Comparison of ENCODE assay signal across 8 cellular contexts in genomic region chr4:99949034-99949998, GRCh38. TPM values are rescaled to one million over a fixed set of nuclear protein-coding genes. Genes with fewer than 3 reads are reported as not detected.
DNase-seq lines count a peak whose midpoint lies in the region; ATAC-seq and TF ChIP-seq lines count a peak whose summit lies in the region.

No MANE protein-coding gene starts in this region.

- peaks cover 6% of the 10 kb centered on the region for H3K4me1 ChIP-seq in fibroblast of lung (ENCODE audit: control insufficient read depth, extremely low read depth, insufficient read depth, low read length)

- no peaks in the 10 kb centered on the region for H3K27me3 ChIP-seq in fibroblast of lung (ENCODE audit: control insufficient read depth, insufficient read depth, low read length)

- peak overlapping the region; percentile 80 to 96 (median 86) for H3K4me3 ChIP-seq in fibroblast of lung (replicated peaks in 1 of 4; ENCODE audit: control extremely low read depth in 1 of 4, insufficient read depth in 1 of 4, low read depth in 3 of 4, low read length in 4 of 4)

- H3K27me3 Mint-ChIP-seq in activated T-cell treated with anti-CD3 and anti-CD28 coated beads, Interleukin-2, amount 50 U/mL, for 72 hours (ENCODE audit: low read depth) = no peaks in the 10 kb centered on the region
- no peaks in the 10 kb centered on the region for H3K27me3 Mint-ChIP-seq in naive B cell

- peak overlapping the region; percentile 85 for H3K9ac ChIP-seq in fibroblast of lung (ENCODE audit: insufficient read depth, low read length)

- peaks cover 32% of the 10 kb centered on the region for H3K36me3 ChIP-seq in KOPT-K1 (ENCODE audit: insufficient read depth, low read length)
- H3K36me3 ChIP-seq in fibroblast of lung (ENCODE audit: control insufficient read depth, insufficient read depth, low read length) = no peaks in the 10 kb centered on the region

- no peak overlapping the region for H3K27ac Mint-ChIP-seq in activated T-cell treated with anti-CD3 and anti-CD28 coated beads, Interleukin-2, amount 50 U/mL, for 72 hours
- no peak overlapping the region for H3K27ac Mint-ChIP-seq in naive B cell

- no peaks in the 10 kb centered on the region for H4K20me1 ChIP-seq in fibroblast of lung (ENCODE audit: control insufficient read depth, extremely low read depth, insufficient read depth, low read length)

- H3K27ac ChIP-seq in KOPT-K1 (ENCODE audit: low read depth, low read length, poor library complexity, severe bottlenecking) (peak overlapping the region; percentile 96), fibroblast of lung (ENCODE audit: insufficient read depth, low read length) (peak overlapping the region; percentile 89)

- DNase-seq in DMS79 (lab: John Stamatoyannopoulos, UW) = peak; percentile 83
- DNase-seq in activated T-cell treated with anti-CD3 and anti-CD28 coated beads, Interleukin-2, amount 50 U/mL, for 72 hours = peak; percentile 90 to 92
- DNase-seq in fibroblast of lung (ENCODE audit: low read depth in 2 of 2) = peak; percentile 88 to 95
- peak; percentile 86 for DNase-seq in naive B cell
- peak; percentile 77 to 92 for DNase-seq in stimulated activated CD8-positive, alpha-beta memory T cell treated with anti-CD3 and anti-CD28 coated beads, Interleukin-7, amount 100 ng/mL, for 48 hours (ENCODE audit: extremely low read depth in 1 of 2, low read depth in 1 of 2)

- H3K4me1 Mint-ChIP-seq in activated T-cell treated with anti-CD3 and anti-CD28 coated beads, Interleukin-2, amount 50 U/mL, for 72 hours (ENCODE audit: low read depth) = peaks cover 38% of the 10 kb centered on the region
- peaks cover 18 to 29% (median 18%) of the 10 kb centered on the region in 3 donors for H3K4me1 Mint-ChIP-seq in naive B cell

- peak; percentile 93 to 96 for TF ChIP-seq CTCF in fibroblast of lung (conservative IDR thresholded peaks at IDR 0.05 in 1 of 2, IDR thresholded peaks at IDR 0.05 in 1 of 2; ENCODE audit: low read depth in 1 of 2, low read length in 2 of 2)

- H3K9me3 ChIP-seq in KOPT-K1 (ENCODE audit: insufficient read depth, low read length, poor library complexity, severe bottlenecking) = no peaks in the 10 kb centered on the region
- H3K9me3 ChIP-seq in fibroblast of lung (ENCODE audit: control insufficient read depth, insufficient read depth, low read depth, low read length) = no peaks in the 10 kb centered on the region

- no peak overlapping the region for H3K4me3 Mint-ChIP-seq in activated T-cell treated with anti-CD3 and anti-CD28 coated beads, Interleukin-2, amount 50 U/mL, for 72 hours
- H3K4me3 Mint-ChIP-seq in naive B cell = no peak overlapping the region

- H3K9me3 Mint-ChIP-seq in activated T-cell treated with anti-CD3 and anti-CD28 coated beads, Interleukin-2, amount 50 U/mL, for 72 hours = no peaks in the 10 kb centered on the region
- no peaks in the 10 kb centered on the region for H3K9me3 Mint-ChIP-seq in naive B cell

- peaks cover 51% of the 10 kb centered on the region for H3K79me2 ChIP-seq in fibroblast of lung (ENCODE audit: control insufficient read depth, insufficient read depth, low read length)

- H3K36me3 Mint-ChIP-seq in activated T-cell treated with anti-CD3 and anti-CD28 coated beads, Interleukin-2, amount 50 U/mL, for 72 hours (ENCODE audit: insufficient read depth in 2 of 2) = peaks cover 10 to 20% of the 10 kb centered on the region in 2 donors
- H3K36me3 Mint-ChIP-seq in naive B cell = no peaks in the 10 kb centered on the region

- ATAC-seq in GM21737 (IDR thresholded peaks at IDR 0.05; ENCODE audit: unreplicated experiment) (peak; percentile 29), naive B cell (ENCODE audit: low read depth in 2 of 2) (peak; percentile 34 to 44)
- ATAC-seq in activated T-cell treated with anti-CD3 and anti-CD28 coated beads, Interleukin-2, amount 50 U/mL, for 72 hours (replicated peaks in 1 of 2) = peak; percentile 36 to 41

- H2AFZ ChIP-seq in fibroblast of lung (ENCODE audit: low read length) = peak overlapping the region; percentile 25

- peak overlapping the region; percentile 92 for H3K4me2 ChIP-seq in fibroblast of lung (ENCODE audit: extremely low read depth, insufficient read depth, low read length)

TF ChIP-seq in PFSK-1, 5 proteins besides CTCF, POLR2A, EP300 and RAD21:
- TF ChIP-seq TAF1 (IDR thresholded peaks at IDR 0.05; ENCODE audit: borderline replicate concordance, insufficient read depth, low read length) = 0 out of 2 replicates have a peak, but pooled peaks have one; percentile 31
- no peak for TF ChIP-seq REST (IDR thresholded peaks at IDR 0.05; ENCODE audit: insufficient read depth in 1 of 2, low read depth in 2 of 2, low read length in 2 of 2)
- no peak for TF ChIP-seq FOXP2 (optimal IDR thresholded peaks at IDR 0.05; ENCODE audit: borderline replicate concordance, extremely low read depth, extremely low read length, insufficient read depth)
- TF ChIP-seq SIN3A (IDR thresholded peaks at IDR 0.05; ENCODE audit: borderline replicate concordance, insufficient read depth, low read length) = peak; percentile 43; the same call in 1 of the 2 replicates
- 0 out of 2 replicates have a peak, but pooled peaks have one; percentile 56 for TF ChIP-seq POLR2AphosphoS5 (IDR thresholded peaks at IDR 0.05; ENCODE audit: low read depth, low read length)
TF ChIP-seq in PFSK-1: peak in this region for 3.

RNA-seq across cellular contexts. Expression of gene H2AZ1, which starts 0.8 kb away (rescaled TPM):
- polyA plus RNA-seq in PFSK-1 (2012; ENCODE audit: insufficient read length, low read depth) = 466 TPM
- 100 to 1,000 TPM; 417 to 443 TPM for total RNA-seq in activated T-cell treated with anti-CD3 and anti-CD28 coated beads, Interleukin-2, amount 50 U/mL, for 72 hours
- 108 and 132 TPM in 2 replicates for total RNA-seq in fibroblast of lung
- polyA plus RNA-seq in fibroblast of lung (275 and 639 TPM in 2 replicates), naive B cell (ENCODE audit: low read depth in 6 of 6) (100 to 1,000 TPM; 213 to 307 (median 256) TPM)
- 237 and 592 TPM in 2 replicates for polyA plus RNA-seq in fibroblast of lung (2012)
- 32.6 and 89.7 TPM in 2 replicates for polyA minus RNA-seq in fibroblast of lung (ENCODE audit: low replicate concordance)

RNA-seq across cellular contexts. Expression of gene DNAJB14, which starts 2.9 kb away (rescaled TPM):
- 22.8 TPM for polyA plus RNA-seq in PFSK-1 (2012; ENCODE audit: insufficient read length, low read depth)
- 10 to 100 TPM; 46.1 to 60.5 TPM for total RNA-seq in activated T-cell treated with anti-CD3 and anti-CD28 coated beads, Interleukin-2, amount 50 U/mL, for 72 hours
- total RNA-seq in fibroblast of lung = 30.0 and 41.5 TPM in 2 replicates
- polyA plus RNA-seq in fibroblast of lung (17.8 and 25.1 TPM in 2 replicates), naive B cell (ENCODE audit: low read depth in 6 of 6) (10 to 100 TPM; 11.7 to 51.2 (median 39.7) TPM)
- 21.3 and 24.0 TPM in 2 replicates for polyA plus RNA-seq in fibroblast of lung (2012)
- polyA minus RNA-seq in fibroblast of lung (ENCODE audit: low replicate concordance) = 0.30 and 2.6 TPM in 2 replicates

RNA-seq across cellular contexts. Expression of gene LAMTOR3, which starts 55.1 kb away (rescaled TPM):
- 9.9 TPM for polyA plus RNA-seq in PFSK-1 (2012; ENCODE audit: insufficient read length, low read depth)
- 10 to 100 TPM; 20.7 to 23.3 TPM for total RNA-seq in activated T-cell treated with anti-CD3 and anti-CD28 coated beads, Interleukin-2, amount 50 U/mL, for 72 hours
- 23.4 and 24.1 TPM in 2 replicates for total RNA-seq in fibroblast of lung
- polyA plus RNA-seq in fibroblast of lung (68.1 and 95.5 TPM in 2 replicates), naive B cell (ENCODE audit: low read depth in 6 of 6) (10 to 100 TPM; 19.6 to 43.7 (median 26.6) TPM)
- 29.6 and 39.2 TPM in 2 replicates for polyA plus RNA-seq in fibroblast of lung (2012)
- polyA minus RNA-seq in fibroblast of lung (ENCODE audit: low replicate concordance) = 1.6 and 3.6 TPM in 2 replicates

Comparison
In these comparisons a context has a peak if more than half of its experiments do, and no peak if none do; other contexts are left out.
1. Peak in every context shown above with its lines: DNase-seq, ATAC-seq, H3K4me3 ChIP-seq and H3K27ac ChIP-seq.